In the genomic region with DNA sequence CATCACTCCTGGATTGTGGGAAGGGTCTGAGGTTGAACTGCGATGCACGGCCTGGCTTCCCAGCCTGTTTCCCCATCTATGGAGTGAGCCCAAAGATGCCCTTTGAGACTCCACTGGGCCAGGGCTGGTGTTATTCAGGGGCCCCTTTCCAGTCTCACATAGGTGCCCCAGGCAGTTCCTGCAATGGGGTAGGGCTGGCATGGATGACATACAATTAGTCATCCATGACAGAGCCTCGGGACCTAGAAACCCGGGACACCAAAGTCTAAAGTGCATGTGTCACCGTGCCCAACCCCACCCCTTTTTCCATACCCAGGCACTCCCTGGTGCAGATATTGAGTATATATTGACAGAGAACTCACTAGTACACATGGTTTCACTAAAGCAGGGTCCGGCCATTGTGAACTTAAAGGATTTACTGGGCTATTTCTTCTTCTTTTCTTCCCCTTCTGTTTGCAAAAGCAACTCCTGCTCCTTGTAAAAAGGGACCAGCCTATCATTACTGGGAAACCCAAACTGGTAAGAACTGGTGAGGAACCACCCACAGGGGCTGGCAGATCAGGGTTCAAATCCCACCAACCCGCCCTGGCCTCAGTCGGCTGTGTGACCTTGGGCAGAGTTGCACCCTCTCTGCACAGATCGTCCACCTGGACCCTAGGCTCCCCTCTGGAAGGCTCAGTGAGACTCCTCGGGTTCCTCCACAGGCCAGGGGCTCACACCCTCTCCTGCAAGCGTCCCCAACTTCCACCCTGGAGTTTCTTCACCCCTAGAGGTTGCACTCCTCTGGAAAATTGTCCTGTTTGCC, we compare ENCODE assay signal across 1 cellular context.
TF ChIP-seq lines count a peak whose summit lies in the region.

No MANE protein-coding gene starts in this region.

TF ChIP-seq in HepG2, 621 proteins besides CTCF, POLR2A, EP300 and RAD21 (continues in another document):
- TF ChIP-seq, protein P1, sequence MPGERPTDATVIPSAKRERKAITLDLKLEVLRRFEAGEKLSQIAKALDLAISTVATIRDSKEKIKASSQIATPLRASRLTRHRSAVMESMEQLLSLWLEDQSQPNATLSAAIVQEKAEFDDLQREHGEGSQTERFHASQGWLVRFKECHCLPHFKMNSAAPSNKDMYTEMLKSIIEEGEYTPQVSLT (CRISPR knock-in tag; IDR thresholded peaks at IDR 0.05; ENCODE audit: borderline replicate concordance, low read depth) = no peak
- TF ChIP-seq ZC3H4 (CRISPR knock-in tag; IDR thresholded peaks at IDR 0.05; ENCODE audit: borderline replicate concordance) (0 out of 2 replicates have a peak, but pooled peaks have one; percentile 40), ZNF441 (CRISPR knock-in tag; IDR thresholded peaks at IDR 0.05; ENCODE audit: borderline replicate concordance) (no peak), NCOA5 (CRISPR knock-in tag; IDR thresholded peaks at IDR 0.05) (no peak), ZBTB2 (CRISPR knock-in tag; IDR thresholded peaks at IDR 0.05; ENCODE audit: low read depth) (no peak), NFE2 (CRISPR knock-in tag; IDR thresholded peaks at IDR 0.05) (no peak), EEA1 (CRISPR knock-in tag; IDR thresholded peaks at IDR 0.05; ENCODE audit: borderline replicate concordance) (no peak), NCOA2 (CRISPR knock-in tag; IDR thresholded peaks at IDR 0.05) (no peak), MAX (IDR thresholded peaks at IDR 0.05) (peak; percentile 44), ZFP36 (IDR thresholded peaks at IDR 0.05; ENCODE audit: borderline replicate concordance, low read depth, low read length, partially characterized antibody) (peak; percentile 4), ZNF562 (CRISPR knock-in tag; IDR thresholded peaks at IDR 0.05; ENCODE audit: borderline replicate concordance) (no peak), ZNF724P (CRISPR knock-in tag; IDR thresholded peaks at IDR 0.05; ENCODE audit: borderline replicate concordance) (no peak), AHDC1 (CRISPR knock-in tag; IDR thresholded peaks at IDR 0.05; ENCODE audit: borderline replicate concordance) (peak; percentile 79; the same call in 1 of the 2 replicates), TBX2 (CRISPR knock-in tag; IDR thresholded peaks at IDR 0.05; ENCODE audit: borderline replicate concordance) (peak; percentile 46; the same call in 1 of the 2 replicates), ZMYM4 (CRISPR knock-in tag; IDR thresholded peaks at IDR 0.05) (no peak), ZBTB20 (CRISPR knock-in tag; IDR thresholded peaks at IDR 0.05; ENCODE audit: borderline replicate concordance, low read depth) (peak; percentile 57; the same call in 1 of the 2 replicates), RFXAP (CRISPR knock-in tag; IDR thresholded peaks at IDR 0.05; ENCODE audit: borderline replicate concordance) (no peak), GABPB1 (CRISPR knock-in tag; IDR thresholded peaks at IDR 0.05) (0 out of 2 replicates have a peak, but pooled peaks have one; percentile 6), PAXIP1 (CRISPR knock-in tag; conservative IDR thresholded peaks at IDR 0.05) (peak; percentile 82)
- TF ChIP-seq, protein P2, sequence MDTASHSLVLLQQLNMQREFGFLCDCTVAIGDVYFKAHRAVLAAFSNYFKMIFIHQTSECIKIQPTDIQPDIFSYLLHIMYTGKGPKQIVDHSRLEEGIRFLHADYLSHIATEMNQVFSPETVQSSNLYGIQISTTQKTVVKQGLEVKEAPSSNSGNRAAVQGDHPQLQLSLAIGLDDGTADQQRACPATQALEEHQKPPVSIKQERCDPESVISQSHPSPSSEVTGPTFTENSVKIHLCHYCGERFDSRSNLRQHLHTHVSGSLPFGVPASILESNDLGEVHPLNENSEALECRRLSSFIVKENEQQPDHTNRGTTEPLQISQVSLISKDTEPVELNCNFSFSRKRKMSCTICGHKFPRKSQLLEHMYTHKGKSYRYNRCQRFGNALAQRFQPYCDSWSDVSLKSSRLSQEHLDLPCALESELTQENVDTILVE (CRISPR knock-in tag; IDR thresholded peaks at IDR 0.05) = 0 out of 2 replicates have a peak, but pooled peaks have one; percentile 39
- TF ChIP-seq, protein P3, sequence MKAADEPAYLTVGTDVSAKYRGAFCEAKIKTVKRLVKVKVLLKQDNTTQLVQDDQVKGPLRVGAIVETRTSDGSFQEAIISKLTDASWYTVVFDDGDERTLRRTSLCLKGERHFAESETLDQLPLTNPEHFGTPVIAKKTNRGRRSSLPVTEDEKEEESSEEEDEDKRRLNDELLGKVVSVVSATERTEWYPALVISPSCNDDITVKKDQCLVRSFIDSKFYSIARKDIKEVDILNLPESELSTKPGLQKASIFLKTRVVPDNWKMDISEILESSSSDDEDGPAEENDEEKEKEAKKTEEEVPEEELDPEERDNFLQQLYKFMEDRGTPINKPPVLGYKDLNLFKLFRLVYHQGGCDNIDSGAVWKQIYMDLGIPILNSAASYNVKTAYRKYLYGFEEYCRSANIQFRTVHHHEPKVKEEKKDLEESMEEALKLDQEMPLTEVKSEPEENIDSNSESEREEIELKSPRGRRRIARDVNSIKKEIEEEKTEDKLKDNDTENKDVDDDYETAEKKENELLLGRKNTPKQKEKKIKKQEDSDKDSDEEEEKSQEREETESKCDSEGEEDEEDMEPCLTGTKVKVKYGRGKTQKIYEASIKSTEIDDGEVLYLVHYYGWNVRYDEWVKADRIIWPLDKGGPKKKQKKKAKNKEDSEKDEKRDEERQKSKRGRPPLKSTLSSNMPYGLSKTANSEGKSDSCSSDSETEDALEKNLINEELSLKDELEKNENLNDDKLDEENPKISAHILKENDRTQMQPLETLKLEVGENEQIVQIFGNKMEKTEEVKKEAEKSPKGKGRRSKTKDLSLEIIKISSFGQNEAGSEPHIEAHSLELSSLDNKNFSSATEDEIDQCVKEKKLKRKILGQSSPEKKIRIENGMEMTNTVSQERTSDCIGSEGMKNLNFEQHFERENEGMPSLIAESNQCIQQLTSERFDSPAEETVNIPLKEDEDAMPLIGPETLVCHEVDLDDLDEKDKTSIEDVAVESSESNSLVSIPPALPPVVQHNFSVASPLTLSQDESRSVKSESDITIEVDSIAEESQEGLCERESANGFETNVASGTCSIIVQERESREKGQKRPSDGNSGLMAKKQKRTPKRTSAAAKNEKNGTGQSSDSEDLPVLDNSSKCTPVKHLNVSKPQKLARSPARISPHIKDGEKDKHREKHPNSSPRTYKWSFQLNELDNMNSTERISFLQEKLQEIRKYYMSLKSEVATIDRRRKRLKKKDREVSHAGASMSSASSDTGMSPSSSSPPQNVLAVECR (CRISPR knock-in tag; IDR thresholded peaks at IDR 0.05; ENCODE audit: borderline replicate concordance) = peak; percentile 24; the same call in 1 of the 2 replicates
- TF ChIP-seq, protein P4, sequence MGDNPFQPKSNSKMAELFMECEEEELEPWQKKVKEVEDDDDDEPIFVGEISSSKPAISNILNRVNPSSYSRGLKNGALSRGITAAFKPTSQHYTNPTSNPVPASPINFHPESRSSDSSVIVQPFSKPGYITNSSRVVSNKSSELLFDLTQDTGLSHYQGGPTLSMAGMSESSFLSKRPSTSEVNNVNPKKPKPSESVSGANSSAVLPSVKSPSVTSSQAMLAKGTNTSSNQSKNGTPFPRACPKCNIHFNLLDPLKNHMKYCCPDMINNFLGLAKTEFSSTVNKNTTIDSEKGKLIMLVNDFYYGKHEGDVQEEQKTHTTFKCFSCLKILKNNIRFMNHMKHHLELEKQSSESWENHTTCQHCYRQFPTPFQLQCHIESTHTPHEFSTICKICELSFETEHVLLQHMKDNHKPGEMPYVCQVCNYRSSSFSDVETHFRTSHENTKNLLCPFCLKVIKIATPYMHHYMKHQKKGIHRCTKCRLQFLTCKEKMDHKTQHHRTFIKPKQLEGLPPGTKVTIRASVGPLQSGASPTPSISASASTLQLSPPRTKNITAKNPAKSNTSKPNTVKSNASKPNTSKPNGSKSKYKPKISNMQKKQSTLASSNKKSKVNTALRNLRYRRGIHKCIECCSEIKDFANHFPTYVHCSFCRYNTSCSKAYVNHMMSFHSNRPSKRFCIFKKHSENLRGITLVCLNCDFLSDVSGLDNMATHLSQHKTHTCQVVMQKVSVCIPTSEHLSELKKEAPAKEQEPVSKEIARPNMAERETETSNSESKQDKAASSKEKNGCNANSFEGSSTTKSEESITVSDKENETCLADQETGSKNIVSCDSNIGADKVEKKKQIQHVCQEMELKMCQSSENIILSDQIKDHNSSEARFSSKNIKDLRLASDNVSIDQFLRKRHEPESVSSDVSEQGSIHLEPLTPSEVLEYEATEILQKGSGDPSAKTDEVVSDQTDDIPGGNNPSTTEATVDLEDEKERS (CRISPR knock-in tag; IDR thresholded peaks at IDR 0.05) = no peak
